In genomic region chr4:121182296-121182695, GRCh38 we compare ENCODE assay signal across 9 cellular contexts. TPM values are rescaled to one million over a fixed set of nuclear protein-coding genes. Genes with fewer than 3 reads are reported as not detected.
DNase-seq lines count a peak whose midpoint lies in the region; ATAC-seq and TF ChIP-seq lines count a peak whose summit lies in the region.
"Had no signal": no experiment of that assay in that cellular context is flagged by ENCODE, and none has a peak within 500 bp of the region (broad histone marks: within the 10 kb centered on the region; RNA-seq: fewer than 3 reads in every experiment).

No MANE protein-coding gene starts in this region.

- H3K27me3 ChIP-seq in mucosa of rectum (ENCODE audit: control insufficient read depth in 2 of 2, insufficient read depth in 2 of 2, low read length in 2 of 2) (no peaks in the 10 kb centered on the region), esophagus muscularis mucosa (no peaks in the 10 kb centered on the region)
- H3K27me3 ChIP-seq: SJCRH30 had no signal

- H3K4me1 Mint-ChIP-seq in activated naive CD8-positive, alpha-beta T cell treated with anti-CD3 and anti-CD28 coated beads, Interleukin-2, amount 50 U/mL, for 24 hours = peaks cover 64% of the 10 kb centered on the region

- TF ChIP-seq CTCF in esophagus muscularis mucosa (IDR thresholded peaks at IDR 0.05) = no peak

- TF ChIP-seq POLR2A in esophagus muscularis mucosa (IDR thresholded peaks at IDR 0.05; ENCODE audit: low read depth) = no peak

- DNase-seq in CD1c-positive myeloid dendritic cell (ENCODE audit: extremely low spot score) (peak; percentile 58), esophagus muscularis mucosa (ENCODE audit: extremely low spot score) (no peak), GF-D8 (lab: John Stamatoyannopoulos, UW) (no peak)
- DNase-seq in activated naive CD8-positive, alpha-beta T cell treated with anti-CD3 and anti-CD28 coated beads, Interleukin-2, amount 50 U/mL, for 24 hours = no peak
- no peak for DNase-seq in stimulated activated CD4-positive, alpha-beta T cell treated with anti-CD3 and anti-CD28 coated beads, Interleukin-4, amount 100 ng/mL, for 24 hours

- TF ChIP-seq EP300 in esophagus muscularis mucosa (IDR thresholded peaks at IDR 0.05) = no peak

- H3K27me3 Mint-ChIP-seq in activated naive CD8-positive, alpha-beta T cell treated with anti-CD3 and anti-CD28 coated beads, Interleukin-2, amount 50 U/mL, for 24 hours = no peaks in the 10 kb centered on the region

- H3K27ac ChIP-seq in KOPT-K1 (ENCODE audit: low read depth, low read length, poor library complexity, severe bottlenecking) (peak overlapping the region; percentile 82), mucosa of rectum (ENCODE audit: low read depth in 2 of 2, low read length in 2 of 2) (peak overlapping the region; percentile 43 to 82), esophagus muscularis mucosa (replicated peaks in 1 of 4) (no peak overlapping the region)
- H3K27ac ChIP-seq: SJCRH30 had no signal

- no peaks in the 10 kb centered on the region for H3K9me3 ChIP-seq in KOPT-K1 (ENCODE audit: insufficient read depth, low read length, poor library complexity, severe bottlenecking)
- no peaks in the 10 kb centered on the region for H3K9me3 ChIP-seq in mucosa of rectum (ENCODE audit: control insufficient read depth in 2 of 2, low read length in 2 of 2)
- H3K9me3 ChIP-seq in esophagus muscularis mucosa = no peaks in the 10 kb centered on the region
- H3K9me3 ChIP-seq: SJCRH30 had no signal

- H3K36me3 ChIP-seq in KOPT-K1 (ENCODE audit: insufficient read depth, low read length) (no peaks in the 10 kb centered on the region), mucosa of rectum (ENCODE audit: control insufficient read depth in 2 of 2, insufficient read depth in 2 of 2, low read length in 2 of 2) (no peaks in the 10 kb centered on the region), esophagus muscularis mucosa (no peaks in the 10 kb centered on the region)
- H3K36me3 ChIP-seq: SJCRH30 had no signal

- peak; percentile 55 for ATAC-seq in activated naive CD8-positive, alpha-beta T cell treated with anti-CD3 and anti-CD28 coated beads, Interleukin-2, amount 50 U/mL, for 24 hours
- no peak for ATAC-seq in GM18519 (IDR thresholded peaks at IDR 0.05; ENCODE audit: low FRiP score, unreplicated experiment)

- H3K36me3 Mint-ChIP-seq in activated naive CD8-positive, alpha-beta T cell treated with anti-CD3 and anti-CD28 coated beads, Interleukin-2, amount 50 U/mL, for 24 hours (ENCODE audit: low read depth) = peaks cover 14% of the 10 kb centered on the region

- WGBS in esophagus muscularis mucosa = 50% methylated on average over 3 of the region's 3 CpGs

- intact Hi-C loops in esophagus muscularis mucosa (cut with DNase I) = no loop called here

- peaks cover 16% of the 10 kb centered on the region for H3K9me3 Mint-ChIP-seq in activated naive CD8-positive, alpha-beta T cell treated with anti-CD3 and anti-CD28 coated beads, Interleukin-2, amount 50 U/mL, for 24 hours

- H3K4me3 Mint-ChIP-seq in activated naive CD8-positive, alpha-beta T cell treated with anti-CD3 and anti-CD28 coated beads, Interleukin-2, amount 50 U/mL, for 24 hours = peak overlapping the region; percentile 81

- peak overlapping the region; percentile 26 to 61 for H3K9ac ChIP-seq in mucosa of rectum (ENCODE audit: low read depth in 1 of 2, low read length in 2 of 2)

- H3K4me3 ChIP-seq in mucosa of rectum (ENCODE audit: low read length in 2 of 2) (peak overlapping the region; percentile 56 to 58), esophagus muscularis mucosa (no peak overlapping the region)
- H3K4me3 ChIP-seq: SJCRH30 had no signal

- H3K4me1 ChIP-seq in mucosa of rectum (ENCODE audit: control insufficient read depth in 2 of 2, insufficient read depth in 2 of 2, low read length in 2 of 2) = peaks cover 0 to 12% of the 10 kb centered on the region in 2 donors
- no peaks in the 10 kb centered on the region for H3K4me1 ChIP-seq in esophagus muscularis mucosa
- H3K4me1 ChIP-seq: SJCRH30 had no signal

- H3K27ac Mint-ChIP-seq in activated naive CD8-positive, alpha-beta T cell treated with anti-CD3 and anti-CD28 coated beads, Interleukin-2, amount 50 U/mL, for 24 hours = peak overlapping the region; percentile 85

RNA-seq across cellular contexts. Expression of gene TNIP3, which starts 18.2 kb away (rescaled TPM):
- 1 to 10 TPM in 1 of 4 donors, not detected in 3; 2.2 TPM for total RNA-seq in esophagus muscularis mucosa

Comparison
In these comparisons a context has a peak if more than half of its experiments do, and no peak if none do; other contexts are left out.
1. H3K27ac ChIP-seq: peak in KOPT-K1 (single experiment) and mucosa of rectum (2 of 2); none in esophagus muscularis mucosa (0 of 4).
2. H3K4me3 ChIP-seq: peak in mucosa of rectum (2 of 2); none in esophagus muscularis mucosa (0 of 4).